9 cellular contexts compared by ENCODE assay signal in the genomic region with DNA sequence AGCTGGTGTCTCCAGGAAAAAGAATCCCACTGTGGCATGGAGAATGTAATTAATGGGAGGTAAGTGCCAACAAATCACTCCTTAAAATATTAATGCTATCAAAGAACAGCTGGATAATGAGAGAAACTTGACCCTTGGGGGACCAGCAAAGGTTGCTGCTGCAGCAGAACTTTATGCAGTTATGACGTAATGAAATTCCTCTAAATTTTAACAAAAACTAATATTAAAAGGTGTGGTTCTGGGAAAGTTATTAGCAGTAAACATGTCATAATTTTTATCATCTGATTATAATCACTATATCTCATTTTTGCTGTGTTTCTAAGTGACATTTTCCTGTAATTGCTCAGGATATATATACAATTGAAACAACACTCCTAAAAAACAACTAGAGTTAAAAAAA. TPM values are rescaled to one million over a fixed set of nuclear protein-coding genes. Genes with fewer than 3 reads are reported as not detected.
"Had no signal": no experiment of that assay in that cellular context is flagged by ENCODE, and none has a peak within 500 bp of the region (broad histone marks: within the 10 kb centered on the region; RNA-seq: fewer than 3 reads in every experiment).

No MANE protein-coding gene starts in this region.

- H3K4me3 ChIP-seq: HAP-1, K562 had no signal

- H3K9me3 ChIP-seq: HAP-1 had no signal

- H3K27ac ChIP-seq: HL-60 had no signal

- ATAC-seq: HCT116, K562 had no signal

- DNase-seq: GOT3, H7, HFFc6, IMR-90 had no signal

- H3K27ac Mint-ChIP-seq: HFFc6 had no signal

- H3K4me3 Mint-ChIP-seq: HFFc6 had no signal

- FAIRE-seq: K562 had no signal

RNA-seq across cellular contexts. Expression of a gene that starts 1.7 kb away (rescaled TPM):
- total RNA-seq: HFFc6, HT1080, K562 had no signal
- polyA plus RNA-seq: K562 had no signal
